Comparison of ENCODE assay signal across 2 cellular contexts in genomic region chr6:33036512-33036911, GRCh38.
TF ChIP-seq lines count a peak whose summit lies in the region.

No MANE protein-coding gene starts in this region.

TF ChIP-seq in liver, 16 proteins besides CTCF, POLR2A, EP300 and RAD21:
- TF ChIP-seq ATF3 (IDR thresholded peaks at IDR 0.05) (no peak), SP1 (IDR thresholded peaks at IDR 0.05) (no peak), HNF4A (conservative IDR thresholded peaks at IDR 0.05) (peak in 1 of 2 donors; percentile 37), YY1 (IDR thresholded peaks at IDR 0.05) (peak; percentile 55)

TF ChIP-seq in HepG2, 621 proteins besides CTCF, POLR2A, EP300 and RAD21:
- TF ChIP-seq EHMT2 (IDR thresholded peaks at IDR 0.05; ENCODE audit: borderline replicate concordance, low read depth, low read length) (no peak), ETV6 (CRISPR knock-in tag; conservative IDR thresholded peaks at IDR 0.05) (no peak), MNT (IDR thresholded peaks at IDR 0.05) (no peak), FOXK1 (CRISPR knock-in tag; IDR thresholded peaks at IDR 0.05; ENCODE audit: borderline replicate concordance, low read depth) (no peak), KDM3A (CRISPR knock-in tag; IDR thresholded peaks at IDR 0.05; ENCODE audit: low read depth) (no peak), ZKSCAN1 (IDR thresholded peaks at IDR 0.05; ENCODE audit: low read length) (no peak), CBFB (CRISPR knock-in tag; IDR thresholded peaks at IDR 0.05) (no peak), ZBTB43 (CRISPR knock-in tag; conservative IDR thresholded peaks at IDR 0.05) (no peak), KLF6 (CRISPR knock-in tag; IDR thresholded peaks at IDR 0.05) (no peak), ZNF674 (CRISPR knock-in tag; IDR thresholded peaks at IDR 0.05; ENCODE audit: low read depth) (no peak), NR2F1 (CRISPR knock-in tag; IDR thresholded peaks at IDR 0.05) (no peak), ZNF615 (CRISPR knock-in tag; IDR thresholded peaks at IDR 0.05; ENCODE audit: borderline replicate concordance) (no peak), BHLHE40 (IDR thresholded peaks at IDR 0.05; ENCODE audit: low read length) (no peak), ZBTB1 (CRISPR knock-in tag; IDR thresholded peaks at IDR 0.05; ENCODE audit: borderline replicate concordance) (no peak)
